8 cellular contexts compared by ENCODE assay signal in genomic region chr19:57947419-57948134, GRCh38. TPM values are rescaled to one million over a fixed set of nuclear protein-coding genes. Genes with fewer than 3 reads are reported as not detected.
DNase-seq lines count a peak whose midpoint lies in the region; ATAC-seq, FAIRE-seq and TF ChIP-seq lines count a peak whose summit lies in the region.

Gene ZNF256 (minus strand): TSS chr19:57947706. CDS start chr19:57947474, 232 bp downstream.

- no peak within 1 kb of the TSS for H2AFZ ChIP-seq in HepG2 (ENCODE audit: low read length)

- TF ChIP-seq EP300 in HepG2 (IDR thresholded peaks at IDR 0.05; ENCODE audit: low read depth in 2 of 2, low read length in 2 of 2) (no peak), HepG2 (CRISPR knock-in tag; IDR thresholded peaks at IDR 0.05; ENCODE audit: borderline replicate concordance) (no peak)

- 44% methylated on average over 11 of the region's 54 CpGs for WGBS in HepG2 (ENCODE audit: low lambda C conversion rate)

- peak; percentile 67 for ATAC-seq in GM18858 (IDR thresholded peaks at IDR 0.05; ENCODE audit: unreplicated experiment)
- peak; percentile 69 for ATAC-seq in HG03095 (IDR thresholded peaks at IDR 0.05; ENCODE audit: unreplicated experiment)
- ATAC-seq in HepG2 = peak; percentile 99

- TF ChIP-seq POLR2A in HepG2 (IDR thresholded peaks at IDR 0.05; ENCODE audit: insufficient read depth in 1 of 2, low read depth in 2 of 2, low read length in 2 of 2) = peak; percentile 55 to 60; a peak in 3 of 4 replicates

- peak within 1 kb of the TSS; percentile 90 for H3K4me2 ChIP-seq in HepG2 (ENCODE audit: low read depth, low read length)

- FAIRE-seq in HepG2 (lab: Jason Lieb, UNC) = peak; percentile 90

- BruUV-seq in A673 (replicated peaks; lab: Mats Ljungman, UMichigan) (no TSS peak), HepG2 (replicated peaks; lab: Mats Ljungman, UMichigan) (no TSS peak)

- H3K27me3 ChIP-seq in A673 (replicated peaks; ENCODE audit: insufficient read depth, low read depth, low read length, poor library complexity) (no peaks in the 10 kb centered on the region), HepG2 (ENCODE audit: control insufficient read depth in 1 of 2, insufficient read depth in 2 of 2, low read length in 2 of 2) (no peaks in the 10 kb centered on the region; a peak in 1 of 5 replicates)

- TF ChIP-seq CTCF in A673 (conservative IDR thresholded peaks at IDR 0.05; ENCODE audit: low read depth, low read length) (peak; percentile 72), HepG2 (CRISPR knock-in tag; IDR thresholded peaks at IDR 0.05) (peak; percentile 93)

- no peaks in the 10 kb centered on the region for H4K20me1 ChIP-seq in HepG2 (ENCODE audit: insufficient read depth, low read length)

- POLR2A ChIA-PET in A673 (lab: Charles Lee; ENCODE audit: low non-redundant PET) (no interaction called here), HepG2 (lab: Yijun Ruan, JAX) (interaction anchor here (0.8 to 2.0 kb wide), 2 partner anchors 55 to 201 kb away, joined by 3 to 5 read pairs; partner anchors contain the start of genes ZNF606 and ZNF776)

- peaks cover 36% of the 10 kb centered on the region for H3K9me3 ChIP-seq in A673 (ENCODE audit: low read depth, low read length, poor library complexity, severe bottlenecking)
- peaks cover 36% of the 10 kb centered on the region for H3K9me3 ChIP-seq in HepG2 (ENCODE audit: low read length)

- TF ChIP-seq RAD21 in HepG2 (CRISPR knock-in tag; IDR thresholded peaks at IDR 0.05) = 0 out of 2 replicates have a peak, but pooled peaks have one; percentile 36

- H3K4me3 ChIP-seq in A673 (ENCODE audit: low read depth, low read length, poor library complexity, severe bottlenecking) (peak within 1 kb of the TSS; percentile 72), HepG2 (replicated peaks in 1 of 3; ENCODE audit: insufficient read depth in 1 of 3, low read depth in 2 of 3, low read length in 3 of 3) (peak within 1 kb of the TSS; percentile 76 to 90 (median 88))

- H3K79me2 ChIP-seq in HepG2 (ENCODE audit: insufficient read depth, low read length) = peaks cover 21% of the 10 kb centered on the region

- H3K9ac ChIP-seq in HepG2 (ENCODE audit: insufficient read depth, low read depth, low read length) = peak within 1 kb of the TSS; percentile 84

- H3K4me1 ChIP-seq in A673 (ENCODE audit: insufficient read depth, low read length, poor library complexity, severe bottlenecking) = no peaks in the 10 kb centered on the region
- H3K4me1 ChIP-seq in HepG2 (ENCODE audit: insufficient read depth, low read length) = peaks cover 15% of the 10 kb centered on the region

- H3K27ac ChIP-seq in A673 (ENCODE audit: low read depth, low read length, poor library complexity, severe bottlenecking) (peak within 1 kb of the TSS; percentile 66), HepG2 (ENCODE audit: extremely low read length, insufficient read depth, low read length) (peak within 1 kb of the TSS; percentile 60)

- CTCF ChIA-PET in A673 (lab: Charles Lee) = no interaction called here
- CTCF ChIA-PET in HepG2 (lab: Yijun Ruan, JAX; ENCODE audit: low intra/inter-chr PET ratio, low total read pairs) = interaction anchor here (1.3 kb wide), 1 partner anchor 208 kb away, joined by 7 read pairs; no protein-coding TSS in a partner anchor

- intact Hi-C loops in A673 (cut with micrococcal nuclease; ENCODE audit: unreplicated experiment) = no loop called here
- intact Hi-C loops in HepG2 (cut with micrococcal nuclease; ENCODE audit: unreplicated experiment) = loop anchor here (1.0 kb wide), 2 partner anchors 55 to 207 kb away; partner anchors contain the start of gene ZNF606

- H3K36me3 ChIP-seq in A673 (ENCODE audit: insufficient read depth, low read length, poor library complexity, severe bottlenecking) = peaks cover 15% of the 10 kb centered on the region
- peaks cover 2 to 13% of the 10 kb centered on the region in 2 experiments; a peak in 3 of 5 replicates for H3K36me3 ChIP-seq in HepG2 (replicated peaks in 1 of 2; ENCODE audit: control insufficient read depth in 1 of 2, insufficient read depth in 2 of 2, low read length in 2 of 2)

- peak; percentile 97 for DNase-seq in A673 (ENCODE audit: low spot score)
- DNase-seq in NCI-H226 = peak; percentile 98
- peak; percentile 92 to 95 for DNase-seq in activated CD4-positive, alpha-beta T cell treated with anti-CD3 and anti-CD28 coated beads, Interleukin-2, amount 50 U/mL, for 48 hours
- DNase-seq in dermis microvascular lymphatic vessel endothelial cell (ENCODE audit: low read depth in 2 of 2) = peak; percentile 81 to 91
- peak; percentile 93 for DNase-seq in HepG2 (ENCODE audit: low spot score)
- DNase-seq in stimulated activated CD4-positive, alpha-beta T cell treated with anti-CD3 and anti-CD28 coated beads, Interleukin-2, amount 100 ng/mL, for 4 hours (ENCODE audit: low read depth) = peak; percentile 86

- in situ Hi-C loops in HepG2 (cut with HindIII; ENCODE audit: extremely low pct_ligation_motif_present, low pct_unique_long_range_greater_than_20kb) = no loop called here

TF ChIP-seq in HepG2, 621 proteins besides CTCF, POLR2A, EP300 and RAD21 (continues in another document):
- TF ChIP-seq JUN (CRISPR knock-in tag; IDR thresholded peaks at IDR 0.05) (0 out of 2 replicates have a peak, but pooled peaks have one; percentile 38), HOMEZ (CRISPR knock-in tag; IDR thresholded peaks at IDR 0.05; ENCODE audit: low read depth) (peak; percentile 97), ZBTB43 (CRISPR knock-in tag; conservative IDR thresholded peaks at IDR 0.05) (peak; percentile 20; the same call in 1 of the 2 replicates), XRCC5 (optimal IDR thresholded peaks at IDR 0.05; ENCODE audit: low read length) (peak; percentile 85), TCF12 (IDR thresholded peaks at IDR 0.05) (no peak), TCF12 (CRISPR knock-in tag; IDR thresholded peaks at IDR 0.05) (0 out of 2 replicates have a peak, but pooled peaks have one; percentile 28), NR2F6 (IDR thresholded peaks at IDR 0.05) (no peak), NR2F6 (CRISPR knock-in tag; IDR thresholded peaks at IDR 0.05) (peak; percentile 52; the same call in 1 of the 2 replicates), POGZ (CRISPR knock-in tag; IDR thresholded peaks at IDR 0.05) (peak; percentile 97), ATM (IDR thresholded peaks at IDR 0.05; ENCODE audit: borderline replicate concordance) (no peak), PAX8 (CRISPR knock-in tag; IDR thresholded peaks at IDR 0.05; ENCODE audit: borderline replicate concordance) (0 out of 2 replicates have a peak, but pooled peaks have one; percentile 50)

RNA-seq across cellular contexts. Expression of gene ZNF256, which starts in this region (rescaled TPM):
- total RNA-seq in A673 (2021) = 9.5 and 11.0 TPM in 2 replicates
- total RNA-seq in dermis microvascular lymphatic vessel endothelial cell = 3.3 and 5.2 TPM in 2 replicates
- total RNA-seq in HepG2 (2016; rRNA removed; fragmentation: Illumina TruSeq; extraction: Trizol) = 6.0 and 6.7 TPM in 2 replicates
- total RNA-seq in HepG2 (2016; cell fraction: cytosol; rRNA removed; fragmentation: Illumina TruSeq; extraction: Trizol; ENCODE audit: low read depth) = 1.0 and 2.1 TPM in 2 replicates
- total RNA-seq in HepG2 (2016; cell fraction: insoluble cytoplasmic fraction; rRNA removed; fragmentation: Illumina TruSeq; extraction: Trizol) = 5.9 and 6.1 TPM in 2 replicates
- total RNA-seq in HepG2 (2016; cell fraction: membrane; rRNA removed; fragmentation: Illumina TruSeq; extraction: Trizol) = 3.1 and 4.6 TPM in 2 replicates
- 7.6 and 8.7 TPM in 2 replicates for total RNA-seq in HepG2 (2016; cell fraction: nucleus; rRNA removed; fragmentation: Illumina TruSeq; extraction: Trizol)
- polyA plus RNA-seq in HepG2 (2011; rRNA removed) = 3.1 and 3.8 TPM in 2 replicates
- 1.9 and 2.7 TPM in 2 replicates for polyA plus RNA-seq in HepG2 (2011; cell fraction: cytosol; rRNA removed)
- polyA plus RNA-seq in HepG2 (2011; cell fraction: nucleus; rRNA removed) = 4.2 and 4.4 TPM in 2 replicates
- 2.4 and 3.6 TPM in 2 replicates for polyA plus RNA-seq in HepG2 (2012)
- polyA plus RNA-seq in HepG2 (2016; cell fraction: cytosol; fragmentation: Illumina TruSeq; extraction: Trizol; ENCODE audit: low read depth) = 0.68 and 0.81 TPM in 2 replicates
- 4.2 TPM in 2 replicates for polyA plus RNA-seq in HepG2 (2016; cell fraction: insoluble cytoplasmic fraction; fragmentation: Illumina TruSeq; extraction: Trizol; ENCODE audit: low read depth)
- 1.5 and 1.9 TPM in 2 replicates for polyA plus RNA-seq in HepG2 (2016; cell fraction: membrane; fragmentation: Illumina TruSeq; extraction: Trizol; ENCODE audit: low read depth)
- polyA plus RNA-seq in HepG2 (2016; cell fraction: nucleus; fragmentation: Illumina TruSeq; extraction: Trizol; ENCODE audit: insufficient read depth, low read depth) = 9.4 and 10.6 TPM in 2 replicates
- 2.1 TPM in 1 of 2 replicates, not detected in the other for polyA minus RNA-seq in HepG2 (2011; rRNA and poly(A)+ RNA removed; ENCODE audit: low replicate concordance)
- polyA minus RNA-seq in HepG2 (2011; cell fraction: cytosol; rRNA and poly(A)+ RNA removed) = 2.3 and 3.2 TPM in 2 replicates
- polyA minus RNA-seq in HepG2 (2011; cell fraction: nucleus; rRNA and poly(A)+ RNA removed) = 7.0 and 8.3 TPM in 2 replicates

Comparison
In these comparisons a context has a peak if more than half of its experiments do, and no peak if none do; other contexts are left out.
1. Peak in every context shown above with its lines: DNase-seq, ATAC-seq, H3K4me3 ChIP-seq and H3K27ac ChIP-seq.